3 cellular contexts compared by ENCODE assay signal in the genomic region with DNA sequence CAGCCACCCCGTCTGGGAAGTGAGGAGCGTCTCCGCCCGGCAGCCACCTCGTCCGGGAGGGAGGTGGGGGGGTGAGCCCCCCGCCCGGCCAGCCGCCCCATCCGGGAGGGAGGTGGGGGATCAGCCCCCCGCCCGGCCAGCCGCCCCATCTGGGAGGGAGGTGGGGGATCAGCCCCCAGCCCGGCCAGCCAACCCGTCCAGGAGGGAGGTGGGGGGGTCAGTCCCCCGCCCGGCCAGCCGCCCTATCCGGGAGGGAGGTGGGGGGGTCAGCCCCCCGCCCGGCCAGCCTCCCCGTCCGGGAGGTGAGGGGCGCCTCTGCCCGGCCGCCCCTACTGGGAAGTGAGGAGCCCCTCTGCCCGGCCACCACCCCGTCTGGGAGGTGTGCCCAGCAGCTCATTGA. TPM values are rescaled to one million over a fixed set of nuclear protein-coding genes. Genes with fewer than 3 reads are reported as not detected.
"Had no signal": no experiment of that assay in that cellular context is flagged by ENCODE, and none has a peak within 500 bp of the region (broad histone marks: within the 10 kb centered on the region; RNA-seq: fewer than 3 reads in every experiment).

No MANE protein-coding gene starts in this region.

RNA-seq across cellular contexts. Expression of a gene that starts 54.1 kb away (rescaled TPM):
- total RNA-seq: HT-29, HT1080, K562 had no signal
- polyA plus RNA-seq: K562 had no signal
